Comparison of ENCODE assay signal across 1 cellular context in genomic region chrX:49799828-49800227, GRCh38.
TF ChIP-seq lines count a peak whose summit lies in the region.

No MANE protein-coding gene starts in this region.

TF ChIP-seq in HepG2, 621 proteins besides CTCF, POLR2A, EP300 and RAD21 (continued from another document):
- TF ChIP-seq ZNF710 (CRISPR knock-in tag; IDR thresholded peaks at IDR 0.05; ENCODE audit: borderline replicate concordance) (no peak), ZNF317 (CRISPR knock-in tag; IDR thresholded peaks at IDR 0.05) (peak; percentile 95), MAFK (conservative IDR thresholded peaks at IDR 0.05 in 1 of 2, IDR thresholded peaks at IDR 0.05 in 1 of 2; ENCODE audit: low read length in 2 of 2) (no peak), ZNF30 (CRISPR knock-in tag; IDR thresholded peaks at IDR 0.05) (no peak)
